ENCODE assay signal across 10 cellular contexts in genomic region chr13:107003911-107004310, GRCh38.
"Had no signal": no experiment of that assay in that cellular context is flagged by ENCODE, and none has a peak within 500 bp of the region (broad histone marks: within the 10 kb centered on the region; RNA-seq: fewer than 3 reads in every experiment).

No MANE protein-coding gene starts in this region.

- FAIRE-seq: HepG2 had no signal

- H3K36me3 Mint-ChIP-seq: IgD-negative memory B cell had no signal

- H3K4me1 ChIP-seq: HAP-1 had no signal

- H3K4me3 Mint-ChIP-seq: HFFc6, IgD-negative memory B cell had no signal

- H3K27me3 Mint-ChIP-seq: IgD-negative memory B cell had no signal

- H3K9me3 ChIP-seq: HAP-1 had no signal

- H3K27ac Mint-ChIP-seq: HFFc6, IgD-negative memory B cell had no signal

- DNase-seq: GM23248, GOT3, H7, HFFc6, KBM-7 had no signal

- H3K4me3 ChIP-seq: GM23248, HAP-1 had no signal

- H3K27ac ChIP-seq: GM23248, HL-60 had no signal

- H3K36me3 ChIP-seq: HAP-1 had no signal

- ATAC-seq: HCT116, HepG2 had no signal
